ENCODE assay signal across 2 cellular contexts in genomic region chr6:112640895-112641294, GRCh38.
A peak's percentile ranks its signal among the peaks of the same experiment; 100 is the strongest.
TF ChIP-seq lines count a peak whose summit lies in the region.

No MANE protein-coding gene starts in this region.

TF ChIP-seq in HCT116, 20 proteins besides CTCF, POLR2A, EP300 and RAD21 (continued from another document):
- TF ChIP-seq ZNF274 (IDR thresholded peaks at IDR 0.05; ENCODE audit: low read depth, low read length) (no peak), YY1 (IDR thresholded peaks at IDR 0.05; ENCODE audit: extremely low read depth, insufficient replicate concordance, low read depth, low read length) (no peak), SIN3A (IDR thresholded peaks at IDR 0.05; ENCODE audit: low read depth) (no peak), CEBPB (IDR thresholded peaks at IDR 0.05; ENCODE audit: low read depth) (no peak), TCF7L2 (IDR thresholded peaks at IDR 0.05; ENCODE audit: borderline replicate concordance, extremely low read depth, insufficient read depth, insufficient read length) (no peak)

TF ChIP-seq in SK-N-SH, 30 proteins besides CTCF, POLR2A, EP300 and RAD21 (continued from another document):
- TF ChIP-seq ZBTB33 (IDR thresholded peaks at IDR 0.05; ENCODE audit: borderline replicate concordance, low read depth): 0 out of 2 replicates have a peak, but pooled peaks have one; percentile 40
